Comparison of ENCODE assay signal across 1 cellular context in genomic region chr9:132411091-132411508, GRCh38.
TF ChIP-seq lines count a peak whose summit lies in the region.

No MANE protein-coding gene starts in this region.

TF ChIP-seq in HepG2, 621 proteins besides CTCF, POLR2A, EP300 and RAD21 (continues in another document):
- TF ChIP-seq ZNF574 (CRISPR knock-in tag; IDR thresholded peaks at IDR 0.05): 0 out of 2 replicates have a peak, but pooled peaks have one; percentile 23
- TF ChIP-seq ZNF256 (CRISPR knock-in tag; conservative IDR thresholded peaks at IDR 0.05): no peak
- no peak for TF ChIP-seq CSRNP2 (CRISPR knock-in tag; conservative IDR thresholded peaks at IDR 0.05; ENCODE audit: low read depth)
- 0 out of 2 replicates have a peak, but pooled peaks have one; percentile 17 for TF ChIP-seq SAP130 (CRISPR knock-in tag; IDR thresholded peaks at IDR 0.05; ENCODE audit: low read depth)
- TF ChIP-seq ZMYM3 (CRISPR knock-in tag; IDR thresholded peaks at IDR 0.05): 0 out of 2 replicates have a peak, but pooled peaks have one; percentile 14
- no peak for TF ChIP-seq ASH2L (IDR thresholded peaks at IDR 0.05; ENCODE audit: insufficient read length, low read depth, low read length)
- 0 out of 2 replicates have a peak, but pooled peaks have one; percentile 32 for TF ChIP-seq MYC (CRISPR knock-in tag; IDR thresholded peaks at IDR 0.05; ENCODE audit: borderline replicate concordance)
- TF ChIP-seq MIER2 (CRISPR knock-in tag; IDR thresholded peaks at IDR 0.05): peak; percentile 79
- peak; percentile 56; the same call in 1 of the 2 replicates for TF ChIP-seq BORCS8-MEF2B (CRISPR knock-in tag; IDR thresholded peaks at IDR 0.05)
- no peak for TF ChIP-seq MZF1 (CRISPR knock-in tag; IDR thresholded peaks at IDR 0.05; ENCODE audit: borderline replicate concordance)
- no peak for TF ChIP-seq MLLT10 (CRISPR knock-in tag; IDR thresholded peaks at IDR 0.05)
- TF ChIP-seq HMGXB4 (CRISPR knock-in tag; IDR thresholded peaks at IDR 0.05; ENCODE audit: borderline replicate concordance in 1 of 2, low read depth in 1 of 2): peak; percentile 61 to 75; a peak in 2 of 4 replicates
- TF ChIP-seq ZNF431 (CRISPR knock-in tag; IDR thresholded peaks at IDR 0.05; ENCODE audit: borderline replicate concordance, low read depth): no peak
- no peak for TF ChIP-seq PTBP1 (IDR thresholded peaks at IDR 0.05; ENCODE audit: low read depth, low read length, poor library complexity, severe bottlenecking)
- 0 out of 2 replicates have a peak, but pooled peaks have one; percentile 52 for TF ChIP-seq ZNF777 (CRISPR knock-in tag; IDR thresholded peaks at IDR 0.05)
- no peak for TF ChIP-seq SAFB2 (CRISPR knock-in tag; IDR thresholded peaks at IDR 0.05; ENCODE audit: borderline replicate concordance, low read depth)
- TF ChIP-seq PRDM10 (CRISPR knock-in tag; IDR thresholded peaks at IDR 0.05; ENCODE audit: low read depth): 0 out of 2 replicates have a peak, but pooled peaks have one; percentile 72
- no peak for TF ChIP-seq ZNF547 (CRISPR knock-in tag; IDR thresholded peaks at IDR 0.05)
- no peak for TF ChIP-seq ZFP62 (CRISPR knock-in tag; IDR thresholded peaks at IDR 0.05)
- no peak for TF ChIP-seq ZBTB7A (CRISPR knock-in tag; IDR thresholded peaks at IDR 0.05)
- peak; percentile 22; the same call in 1 of the 2 replicates for TF ChIP-seq ZMYM4 (CRISPR knock-in tag; IDR thresholded peaks at IDR 0.05)
- TF ChIP-seq RXRA (CRISPR knock-in tag; IDR thresholded peaks at IDR 0.05): no peak
- 0 out of 2 replicates have a peak, but pooled peaks have one; percentile 20 for TF ChIP-seq ZNF446 (CRISPR knock-in tag; IDR thresholded peaks at IDR 0.05)
- no peak for TF ChIP-seq XBP1 (CRISPR knock-in tag; IDR thresholded peaks at IDR 0.05)
- peak; percentile 61; the same call in 1 of the 2 replicates for TF ChIP-seq EED (CRISPR knock-in tag; IDR thresholded peaks at IDR 0.05)
- 0 out of 2 replicates have a peak, but pooled peaks have one; percentile 24 for TF ChIP-seq PPARG (CRISPR knock-in tag; conservative IDR thresholded peaks at IDR 0.05)
- peak; percentile 37; the same call in 1 of the 2 replicates for TF ChIP-seq NFKB2 (CRISPR knock-in tag; IDR thresholded peaks at IDR 0.05; ENCODE audit: borderline replicate concordance)
- TF ChIP-seq ZNF264 (CRISPR knock-in tag; IDR thresholded peaks at IDR 0.05): no peak
- TF ChIP-seq FOXM1 (CRISPR knock-in tag; IDR thresholded peaks at IDR 0.05): no peak
- TF ChIP-seq E2F5 (CRISPR knock-in tag; conservative IDR thresholded peaks at IDR 0.05): no peak
- 0 out of 2 replicates have a peak, but pooled peaks have one; percentile 54 for TF ChIP-seq NCOA1 (CRISPR knock-in tag; IDR thresholded peaks at IDR 0.05)
- TF ChIP-seq ZNF263 (CRISPR knock-in tag; IDR thresholded peaks at IDR 0.05): peak; percentile 84
- TF ChIP-seq PCBP1 (IDR thresholded peaks at IDR 0.05; ENCODE audit: borderline replicate concordance, low read depth, low read length): no peak
- no peak for TF ChIP-seq TIGD3 (CRISPR knock-in tag; IDR thresholded peaks at IDR 0.05; ENCODE audit: borderline replicate concordance)
- 0 out of 2 replicates have a peak, but pooled peaks have one; percentile 21 for TF ChIP-seq FOXK1 (CRISPR knock-in tag; IDR thresholded peaks at IDR 0.05; ENCODE audit: borderline replicate concordance, low read depth)
- TF ChIP-seq MTF2 (CRISPR knock-in tag; IDR thresholded peaks at IDR 0.05; ENCODE audit: borderline replicate concordance): peak; percentile 89
- no peak for TF ChIP-seq ZNF781 (CRISPR knock-in tag; IDR thresholded peaks at IDR 0.05; ENCODE audit: borderline replicate concordance, not compliant biosample characterization)
- 0 out of 2 replicates have a peak, but pooled peaks have one; percentile 13 for TF ChIP-seq ZNF205 (CRISPR knock-in tag; IDR thresholded peaks at IDR 0.05)
- TF ChIP-seq MYPOP (CRISPR knock-in tag; IDR thresholded peaks at IDR 0.05): no peak
- TF ChIP-seq ZNF891 (CRISPR knock-in tag; IDR thresholded peaks at IDR 0.05): no peak
- TF ChIP-seq ZNF800 (CRISPR knock-in tag; IDR thresholded peaks at IDR 0.05): 0 out of 2 replicates have a peak, but pooled peaks have one; percentile 32
- TF ChIP-seq XRCC5 (optimal IDR thresholded peaks at IDR 0.05; ENCODE audit: low read length): peak; percentile 33
- TF ChIP-seq STAG1 (CRISPR knock-in tag; IDR thresholded peaks at IDR 0.05): peak; percentile 91
- TF ChIP-seq MXD3 (CRISPR knock-in tag; IDR thresholded peaks at IDR 0.05): 0 out of 2 replicates have a peak, but pooled peaks have one; percentile 28
- peak; percentile 60; the same call in 1 of the 2 replicates for TF ChIP-seq HNF1B (CRISPR knock-in tag; IDR thresholded peaks at IDR 0.05)
- TF ChIP-seq KDM3A (CRISPR knock-in tag; IDR thresholded peaks at IDR 0.05; ENCODE audit: low read depth): peak; percentile 55; the same call in 1 of the 2 replicates
